ENCODE assay signal across 8 cellular contexts in the genomic region with DNA sequence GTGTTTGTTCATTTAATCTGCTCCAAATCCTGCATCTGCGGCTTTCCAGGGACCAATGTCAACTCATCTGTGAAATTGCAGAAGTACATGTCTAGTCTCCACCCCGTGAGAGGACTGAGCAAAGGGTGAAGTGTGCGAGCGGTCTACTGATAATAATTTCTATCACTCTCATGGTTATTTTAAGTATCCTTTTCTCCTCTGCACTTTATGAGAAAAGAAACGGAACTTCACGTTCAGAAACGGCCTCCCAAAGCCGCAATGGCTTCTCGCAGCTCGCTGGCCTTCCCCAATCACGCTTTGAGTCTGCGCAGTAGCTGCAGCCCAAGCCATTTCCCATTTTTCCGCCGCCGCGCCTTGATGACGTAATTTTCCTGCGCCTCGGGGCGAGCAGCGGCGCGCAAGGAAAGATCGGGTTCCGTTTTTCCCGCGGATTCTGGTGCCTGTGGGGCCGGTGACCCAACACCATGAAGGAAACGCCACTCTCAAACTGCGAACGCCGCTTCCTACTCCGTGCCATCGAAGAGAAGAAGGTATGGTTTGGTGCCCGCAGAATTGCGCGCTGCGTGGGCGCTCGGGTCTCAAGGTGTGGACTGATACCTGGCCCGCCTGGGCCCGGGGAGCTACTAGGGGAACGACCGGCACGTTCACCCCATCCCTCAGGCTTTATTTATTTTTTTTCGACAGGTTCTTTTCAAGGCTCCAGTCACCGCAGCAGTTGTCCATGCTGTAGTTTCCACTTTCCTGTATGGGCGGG. TPM values are rescaled to one million over a fixed set of nuclear protein-coding genes. Genes with fewer than 3 reads are reported as not detected.
DNase-seq lines count a peak whose midpoint lies in the region; ATAC-seq and TF ChIP-seq lines count a peak whose summit lies in the region.

A gene with protein sequence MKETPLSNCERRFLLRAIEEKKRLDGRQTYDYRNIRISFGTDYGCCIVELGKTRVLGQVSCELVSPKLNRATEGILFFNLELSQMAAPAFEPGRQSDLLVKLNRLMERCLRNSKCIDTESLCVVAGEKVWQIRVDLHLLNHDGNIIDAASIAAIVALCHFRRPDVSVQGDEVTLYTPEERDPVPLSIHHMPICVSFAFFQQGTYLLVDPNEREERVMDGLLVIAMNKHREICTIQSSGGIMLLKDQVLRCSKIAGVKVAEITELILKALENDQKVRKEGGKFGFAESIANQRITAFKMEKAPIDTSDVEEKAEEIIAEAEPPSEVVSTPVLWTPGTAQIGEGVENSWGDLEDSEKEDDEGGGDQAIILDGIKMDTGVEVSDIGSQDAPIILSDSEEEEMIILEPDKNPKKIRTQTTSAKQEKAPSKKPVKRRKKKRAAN (plus strand): TSS at position 363 of the 754 bp plus-strand sequence. CDS start 102 bp downstream, at position 465.

- H3K27ac Mint-ChIP-seq in IgD-negative memory B cell, result peak within 1 kb of the TSS; percentile 86 to 100 (median 95)

- H3K4me1 Mint-ChIP-seq in IgD-negative memory B cell, result peaks cover 17 to 38% (median 33%) of the 10 kb centered on the region in 3 donors

- peak within 1 kb of the TSS; percentile 80 to 99 (median 96) for H3K4me3 Mint-ChIP-seq in IgD-negative memory B cell

- H3K4me3 ChIP-seq in epithelial cell of esophagus (ENCODE audit: low read length) (peak within 1 kb of the TSS; percentile 91), mucosa of descending colon (peak within 1 kb of the TSS; percentile 74)

- H3K36me3 ChIP-seq in mucosa of descending colon (ENCODE audit: low read depth), result no peaks in the 10 kb centered on the region

- DNase-seq in DMS 273 (lab: John Stamatoyannopoulos, UW; ENCODE audit: unreplicated experiment), result peak; percentile 96
- DNase-seq in OCI-M2 (lab: John Stamatoyannopoulos, UW; ENCODE audit: unreplicated experiment), result peak; percentile 61
- peak; percentile 96 for DNase-seq in activated T-cell treated with anti-CD3 and anti-CD28 coated beads for 4 hours
- peak; percentile 95 for DNase-seq in epithelial cell of esophagus (ENCODE audit: low read depth)
- peak; percentile 94 to 97 (median 96) for DNase-seq in mucosa of descending colon
- peak; percentile 89 for DNase-seq in stimulated activated CD8-positive, alpha-beta memory T cell treated with anti-CD3 and anti-CD28 coated beads, Interleukin-4, amount 100 ng/mL, for 24 hours (ENCODE audit: low read depth)

- peaks cover 3% of the 10 kb centered on the region for H3K27me3 Mint-ChIP-seq in IgD-negative memory B cell

- H3K36me3 Mint-ChIP-seq in IgD-negative memory B cell, result peaks cover 6% of the 10 kb centered on the region

- intact Hi-C loops in mucosa of descending colon (cut with DNase I, micrococcal nuclease), result no loop called here

- H3K9me3 ChIP-seq in mucosa of descending colon, result no peaks in the 10 kb centered on the region

- peak; percentile 85 for ATAC-seq in GM21528 (IDR thresholded peaks at IDR 0.05; ENCODE audit: low FRiP score, unreplicated experiment)
- ATAC-seq in mucosa of descending colon, result peak; percentile 99

- peaks cover 0 to 2% (median 0%) of the 10 kb centered on the region in 3 donors for H3K9me3 Mint-ChIP-seq in IgD-negative memory B cell

- H3K4me1 ChIP-seq in mucosa of descending colon (ENCODE audit: low read depth), result no peaks in the 10 kb centered on the region

- TF ChIP-seq CTCF in epithelial cell of esophagus (IDR thresholded peaks at IDR 0.05; ENCODE audit: insufficient read depth, low read depth, low read length, missing control alignments), result no peak
- no peak for TF ChIP-seq CTCF in mucosa of descending colon (IDR thresholded peaks at IDR 0.05)

RNA-seq across cellular contexts. Expression of the gene that starts here (rescaled TPM):
- polyA plus RNA-seq in IgD-negative memory B cell, result 30.5 TPM
- 10 to 100 TPM; 12.5 to 16.0 (median 12.6) TPM for total RNA-seq in mucosa of descending colon

Comparison
In these comparisons a context has a peak if more than half of its experiments do, and no peak if none do; other contexts are left out.
1. Peak in every context shown above with its lines: DNase-seq, ATAC-seq and H3K4me3 ChIP-seq.